Comparison of ENCODE assay signal across 1 cellular context in the genomic region with DNA sequence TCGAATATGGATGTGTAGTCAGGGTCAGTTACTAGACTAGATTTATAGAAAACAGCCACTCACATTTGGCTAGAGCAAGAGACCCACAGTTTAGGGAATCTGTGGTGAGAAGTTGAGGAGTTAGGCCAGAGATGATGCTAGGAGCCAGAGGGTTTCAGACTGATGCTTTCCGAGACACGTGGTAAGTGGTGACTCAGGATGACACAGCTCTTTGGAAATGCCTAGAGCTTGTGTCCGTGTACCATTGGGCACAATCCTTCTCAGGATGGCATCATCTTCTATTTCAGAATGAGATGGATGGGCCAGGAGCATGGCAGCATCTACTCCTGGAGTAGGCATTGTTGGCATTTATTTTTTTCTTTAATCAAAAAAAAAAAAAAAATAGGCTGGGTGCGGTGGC.
A peak's percentile ranks its signal among the peaks of the same experiment; 100 is the strongest.
TF ChIP-seq lines count a peak whose summit lies in the region.

No MANE protein-coding gene starts in this region.

TF ChIP-seq in IMR-90, 13 proteins besides CTCF, POLR2A, EP300 and RAD21 (continued from another document):
- TF ChIP-seq, protein P1, sequence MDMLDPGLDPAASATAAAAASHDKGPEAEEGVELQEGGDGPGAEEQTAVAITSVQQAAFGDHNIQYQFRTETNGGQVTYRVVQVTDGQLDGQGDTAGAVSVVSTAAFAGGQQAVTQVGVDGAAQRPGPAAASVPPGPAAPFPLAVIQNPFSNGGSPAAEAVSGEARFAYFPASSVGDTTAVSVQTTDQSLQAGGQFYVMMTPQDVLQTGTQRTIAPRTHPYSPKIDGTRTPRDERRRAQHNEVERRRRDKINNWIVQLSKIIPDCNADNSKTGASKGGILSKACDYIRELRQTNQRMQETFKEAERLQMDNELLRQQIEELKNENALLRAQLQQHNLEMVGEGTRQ (IDR thresholded peaks at IDR 0.05; ENCODE audit: low read depth, low read length) = peak; percentile 68
- TF ChIP-seq MAFK (IDR thresholded peaks at IDR 0.05; ENCODE audit: low read depth, low read length) (no peak; the same call in 1 of the 2 replicates), CHD1 (IDR thresholded peaks at IDR 0.05; ENCODE audit: low read depth, low read length) (no peak), BHLHE40 (IDR thresholded peaks at IDR 0.05; ENCODE audit: low read depth, low read length) (no peak), SMC3 (IDR thresholded peaks at IDR 0.05; ENCODE audit: low read depth, low read length) (no peak), MAZ (IDR thresholded peaks at IDR 0.05; ENCODE audit: borderline replicate concordance, low read depth, low read length) (no peak), FOS (IDR thresholded peaks at IDR 0.05; ENCODE audit: low read depth, low read length) (no peak)
- TF ChIP-seq, protein P2, sequence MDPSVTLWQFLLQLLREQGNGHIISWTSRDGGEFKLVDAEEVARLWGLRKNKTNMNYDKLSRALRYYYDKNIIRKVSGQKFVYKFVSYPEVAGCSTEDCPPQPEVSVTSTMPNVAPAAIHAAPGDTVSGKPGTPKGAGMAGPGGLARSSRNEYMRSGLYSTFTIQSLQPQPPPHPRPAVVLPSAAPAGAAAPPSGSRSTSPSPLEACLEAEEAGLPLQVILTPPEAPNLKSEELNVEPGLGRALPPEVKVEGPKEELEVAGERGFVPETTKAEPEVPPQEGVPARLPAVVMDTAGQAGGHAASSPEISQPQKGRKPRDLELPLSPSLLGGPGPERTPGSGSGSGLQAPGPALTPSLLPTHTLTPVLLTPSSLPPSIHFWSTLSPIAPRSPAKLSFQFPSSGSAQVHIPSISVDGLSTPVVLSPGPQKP (IDR thresholded peaks at IDR 0.05; ENCODE audit: borderline replicate concordance, low read depth, low read length) = no peak
